Comparison of ENCODE assay signal across 1 cellular context in the genomic region with DNA sequence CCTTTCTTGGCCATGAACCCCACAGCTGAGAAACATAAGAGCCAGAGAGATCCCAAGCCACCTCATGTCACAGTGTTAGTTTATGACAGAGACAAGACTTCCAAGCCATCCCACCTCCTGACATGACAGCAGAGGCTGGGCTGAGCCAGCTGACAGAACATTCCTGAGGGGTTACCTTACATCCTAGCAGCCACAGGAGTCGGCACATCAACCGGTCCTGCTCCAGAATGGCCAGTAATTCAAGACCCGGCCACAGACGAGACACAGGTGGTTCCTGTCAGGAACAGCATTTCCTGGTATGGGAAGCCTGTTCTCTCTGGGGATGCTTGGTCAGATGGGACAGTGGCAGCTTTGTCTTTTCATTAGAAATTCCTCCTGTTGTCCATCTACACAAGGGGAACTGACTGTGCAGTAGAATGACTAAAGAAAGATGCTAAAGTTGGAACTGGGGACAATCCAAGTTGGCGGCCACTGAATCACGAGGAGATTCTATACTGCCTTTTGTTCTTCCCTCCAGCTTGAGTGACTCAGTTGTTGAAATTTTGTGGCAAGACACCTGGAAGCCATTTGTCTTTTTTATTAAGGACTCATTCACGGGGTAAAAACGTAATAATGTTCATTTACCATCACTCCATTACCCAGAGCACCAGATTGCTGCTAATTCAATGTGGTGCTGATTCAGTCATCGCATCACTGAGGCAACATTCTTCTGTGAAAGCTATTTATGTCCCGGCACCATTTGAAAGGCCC.
TF ChIP-seq lines count a peak whose summit lies in the region.

No MANE protein-coding gene starts in this region.

TF ChIP-seq in IMR-90, 13 proteins besides CTCF, POLR2A, EP300 and RAD21 (continued from another document):
- TF ChIP-seq, protein P1, sequence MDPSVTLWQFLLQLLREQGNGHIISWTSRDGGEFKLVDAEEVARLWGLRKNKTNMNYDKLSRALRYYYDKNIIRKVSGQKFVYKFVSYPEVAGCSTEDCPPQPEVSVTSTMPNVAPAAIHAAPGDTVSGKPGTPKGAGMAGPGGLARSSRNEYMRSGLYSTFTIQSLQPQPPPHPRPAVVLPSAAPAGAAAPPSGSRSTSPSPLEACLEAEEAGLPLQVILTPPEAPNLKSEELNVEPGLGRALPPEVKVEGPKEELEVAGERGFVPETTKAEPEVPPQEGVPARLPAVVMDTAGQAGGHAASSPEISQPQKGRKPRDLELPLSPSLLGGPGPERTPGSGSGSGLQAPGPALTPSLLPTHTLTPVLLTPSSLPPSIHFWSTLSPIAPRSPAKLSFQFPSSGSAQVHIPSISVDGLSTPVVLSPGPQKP (IDR thresholded peaks at IDR 0.05; ENCODE audit: borderline replicate concordance, low read depth, low read length), result no peak
- TF ChIP-seq CEBPB (IDR thresholded peaks at IDR 0.05; ENCODE audit: low read depth, low read length) (no peak), BHLHE40 (IDR thresholded peaks at IDR 0.05; ENCODE audit: low read depth, low read length) (no peak), CHD1 (IDR thresholded peaks at IDR 0.05; ENCODE audit: low read depth, low read length) (no peak), SMC3 (IDR thresholded peaks at IDR 0.05; ENCODE audit: low read depth, low read length) (no peak), RFX5 (IDR thresholded peaks at IDR 0.05; ENCODE audit: low read depth, low read length) (no peak), RCOR1 (IDR thresholded peaks at IDR 0.05; ENCODE audit: insufficient replicate concordance, low read length) (no peak), NFE2L2 (IDR thresholded peaks at IDR 0.05; ENCODE audit: low read depth, low read length) (no peak), MAZ (IDR thresholded peaks at IDR 0.05; ENCODE audit: borderline replicate concordance, low read depth, low read length) (no peak), MXI1 (IDR thresholded peaks at IDR 0.05; ENCODE audit: borderline replicate concordance, low read depth, low read length) (no peak), MAFK (IDR thresholded peaks at IDR 0.05; ENCODE audit: low read depth, low read length) (no peak)
- TF ChIP-seq, protein P2, sequence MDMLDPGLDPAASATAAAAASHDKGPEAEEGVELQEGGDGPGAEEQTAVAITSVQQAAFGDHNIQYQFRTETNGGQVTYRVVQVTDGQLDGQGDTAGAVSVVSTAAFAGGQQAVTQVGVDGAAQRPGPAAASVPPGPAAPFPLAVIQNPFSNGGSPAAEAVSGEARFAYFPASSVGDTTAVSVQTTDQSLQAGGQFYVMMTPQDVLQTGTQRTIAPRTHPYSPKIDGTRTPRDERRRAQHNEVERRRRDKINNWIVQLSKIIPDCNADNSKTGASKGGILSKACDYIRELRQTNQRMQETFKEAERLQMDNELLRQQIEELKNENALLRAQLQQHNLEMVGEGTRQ (IDR thresholded peaks at IDR 0.05; ENCODE audit: low read depth, low read length), result no peak
